ENCODE assay signal across 19 cellular contexts in the genomic region with DNA sequence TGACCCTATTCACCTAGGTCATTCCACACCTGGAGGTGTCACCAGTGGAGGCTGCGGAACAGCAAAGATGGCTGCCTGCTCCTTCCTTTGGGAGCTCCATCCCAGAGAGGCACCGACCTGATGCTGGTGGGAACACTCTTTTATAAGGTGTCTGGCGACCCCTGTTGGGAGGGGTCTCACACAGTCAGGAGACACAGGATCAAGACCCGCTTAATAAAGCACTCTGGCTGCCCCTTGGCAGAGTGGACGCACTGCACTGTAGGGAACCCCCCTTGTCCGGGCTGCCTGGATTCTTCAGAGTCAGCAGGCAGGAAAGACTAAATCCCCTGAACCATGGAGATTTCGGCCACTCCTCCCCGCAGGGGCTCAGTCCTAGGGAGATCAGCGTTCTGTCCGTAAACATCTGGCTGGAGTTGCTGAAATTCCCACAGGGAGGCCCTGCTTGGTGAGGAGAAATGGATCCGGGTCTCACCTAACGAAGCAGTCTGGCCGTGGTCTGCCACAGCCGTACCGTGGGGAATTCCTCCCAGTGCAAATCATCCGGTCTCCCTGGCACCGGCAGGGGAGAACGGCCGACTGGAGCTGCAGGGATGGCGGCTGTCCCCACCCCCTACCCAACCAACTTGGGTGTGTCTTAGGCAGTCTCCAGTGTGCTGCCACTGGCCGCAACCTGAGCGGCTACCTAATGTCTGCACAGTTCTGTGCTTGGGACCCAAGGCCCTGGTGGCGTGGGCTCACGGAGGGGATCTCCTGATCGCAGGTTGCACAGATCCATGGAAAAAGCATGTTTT.
DNase-seq lines count a peak whose midpoint lies in the region; ATAC-seq, FAIRE-seq and TF ChIP-seq lines count a peak whose summit lies in the region.
"Had no signal": no experiment of that assay in that cellular context is flagged by ENCODE, and none has a peak within 500 bp of the region (broad histone marks: within the 10 kb centered on the region; RNA-seq: fewer than 3 reads in every experiment).

No MANE protein-coding gene starts in this region.

- H3K36me3 Mint-ChIP-seq in neural crest cell (ENCODE audit: low read depth), result peaks cover 2% of the 10 kb centered on the region

- no peaks in the 10 kb centered on the region for H3K79me2 ChIP-seq in MM.1S (ENCODE audit: low read length)
- no peaks in the 10 kb centered on the region for H3K79me2 ChIP-seq in GM12878 (ENCODE audit: control insufficient read depth, insufficient read depth, low read length)
- H3K79me2 ChIP-seq: parathyroid adenoma had no signal

- H3K27me3 Mint-ChIP-seq in neural crest cell (ENCODE audit: low read depth), result no peaks in the 10 kb centered on the region

- TF ChIP-seq EP300 in GM12878 (IDR thresholded peaks at IDR 0.05; ENCODE audit: borderline replicate concordance in 1 of 2, control insufficient read depth in 1 of 2, low read depth in 2 of 2, low read length in 2 of 2), result no peak
- no peak for TF ChIP-seq EP300 in esophagus muscularis mucosa (IDR thresholded peaks at IDR 0.05)

- H3F3A ChIP-seq in MM.1S (ENCODE audit: insufficient read depth, low read length), result no peaks in the 10 kb centered on the region

- no TSS peak for BruUV-seq in GM12878 (replicated peaks; lab: Mats Ljungman, UMichigan)

- SMC1A ChIA-PET in GM12878 (lab: Charles Lee; ENCODE audit: uncharacterized antibody, unreplicated experiment), result no interaction called here

- intact Hi-C loops in GM12878 (cut with micrococcal nuclease; ENCODE audit: unreplicated experiment), result no loop called here
- intact Hi-C loops in esophagus muscularis mucosa (cut with DNase I), result no loop called here

- no peak overlapping the region for H3K27ac ChIP-seq in MM.1S (ENCODE audit: low read length)
- no peak overlapping the region for H3K27ac ChIP-seq in GM12878 (ENCODE audit: control insufficient read depth, insufficient read depth)
- no peak overlapping the region for H3K27ac ChIP-seq in esophagus muscularis mucosa (replicated peaks in 1 of 4)
- H3K27ac ChIP-seq: breast epithelium, KMS-11, parathyroid adenoma, RWPE1, vagina had no signal

- peaks cover 3% of the 10 kb centered on the region for H3K9me3 Mint-ChIP-seq in neural crest cell

- no peak overlapping the region for H3K9ac ChIP-seq in MM.1S (ENCODE audit: low read length)
- no peak overlapping the region for H3K9ac ChIP-seq in GM12878 (ENCODE audit: control insufficient read depth, insufficient read depth, low read length)
- H3K9ac ChIP-seq: KMS-11, parathyroid adenoma had no signal

- H3K4me3 ChIP-seq in MM.1S (ENCODE audit: low read length) (no peak overlapping the region), GM12878 (no peak overlapping the region), esophagus muscularis mucosa (no peak overlapping the region)
- H3K4me3 ChIP-seq: breast epithelium, vagina had no signal

- RAD21 ChIA-PET in GM12878 (lab: Charles Lee; ENCODE audit: unreplicated experiment), result interaction anchor here (0.6 kb wide), 1 partner anchor 165 kb away, joined by 3 read pairs; no protein-coding TSS in a partner anchor

- no peak overlapping the region for H3K27ac Mint-ChIP-seq in neural crest cell (ENCODE audit: unreplicated experiment)

- no peak overlapping the region for H3K4me3 Mint-ChIP-seq in neural crest cell

- no peaks in the 10 kb centered on the region for H4K20me1 ChIP-seq in MM.1S (ENCODE audit: insufficient read depth, low read length)
- no peaks in the 10 kb centered on the region for H4K20me1 ChIP-seq in GM12878 (ENCODE audit: control insufficient read depth, insufficient read depth)

- in situ Hi-C loops in GM12878 (cut with MboI), result loop anchor here (5.0 kb wide), 1 partner anchor 875 kb away; no protein-coding TSS in a partner anchor

- no peaks in the 10 kb centered on the region for H3K9me2 ChIP-seq in MM.1S (replicated peaks; ENCODE audit: insufficient read depth, low read length)

- H3K36me3 ChIP-seq in MM.1S (replicated peaks; ENCODE audit: insufficient read depth, low read length) (no peaks in the 10 kb centered on the region), GM12878 (ENCODE audit: control insufficient read depth in 2 of 2, insufficient read depth in 2 of 2, low read length in 1 of 2) (no peaks in the 10 kb centered on the region), esophagus muscularis mucosa (no peaks in the 10 kb centered on the region)
- H3K36me3 ChIP-seq: breast epithelium, vagina had no signal

- H3K4me1 ChIP-seq in MM.1S (ENCODE audit: low read length), result no peaks in the 10 kb centered on the region
- no peaks in the 10 kb centered on the region for H3K4me1 ChIP-seq in GM12878 (ENCODE audit: control insufficient read depth, insufficient read depth, low read length)
- H3K4me1 ChIP-seq in esophagus muscularis mucosa, result no peaks in the 10 kb centered on the region
- H3K4me1 ChIP-seq: breast epithelium, parathyroid adenoma, vagina had no signal

- ATAC-seq in GM12878 (no peak), HG02938 (IDR thresholded peaks at IDR 0.05; ENCODE audit: unreplicated experiment) (no peak)

- H3K27me3 ChIP-seq in MM.1S (replicated peaks; ENCODE audit: insufficient read depth, low read length) (no peaks in the 10 kb centered on the region), GM12878 (replicated peaks in 1 of 2; ENCODE audit: control insufficient read depth in 2 of 2, insufficient read depth in 2 of 2, low read length in 1 of 2) (no peaks in the 10 kb centered on the region; a peak in 1 of 4 replicates), esophagus muscularis mucosa (peaks cover 0 to 7% (median 0%) of the 10 kb centered on the region in 4 donors)
- H3K27me3 ChIP-seq: breast epithelium, vagina had no signal

- CTCF ChIA-PET in GM12878 (lab: Yijun Ruan, JAX), result interaction anchor here (0.6 to 1.3 kb wide), 3 partner anchors 51 to 940 kb away, joined by 3 read pairs; no protein-coding TSS in a partner anchor

- no peak for FAIRE-seq in GM12878 (lab: Jason Lieb, UNC)
- FAIRE-seq: G401.6 had no signal

- H3K4me1 Mint-ChIP-seq in neural crest cell, result no peaks in the 10 kb centered on the region

- TF ChIP-seq RAD21 in GM12878 (IDR thresholded peaks at IDR 0.05; ENCODE audit: insufficient read depth, low read depth, low read length), result 0 out of 2 replicates have a peak, but pooled peaks have one; percentile 13

- TF ChIP-seq POLR2A in GM12878 (IDR thresholded peaks at IDR 0.05; ENCODE audit: low read depth, low read length) (no peak), esophagus muscularis mucosa (IDR thresholded peaks at IDR 0.05; ENCODE audit: low read depth) (no peak)

- 70% methylated on average over 25 of the region's 25 CpGs for WGBS in GM12878 (ENCODE audit: insufficient coverage, insufficient replicate concordance, low lambda C conversion rate, missing lambda C conversion rate)
- 98% methylated on average over 14 of the region's 25 CpGs for WGBS in esophagus muscularis mucosa

- H2AFZ ChIP-seq in MM.1S (ENCODE audit: low read length) (no peak overlapping the region), GM12878 (ENCODE audit: control insufficient read depth, low read depth, low read length) (no peak overlapping the region)
- H2AFZ ChIP-seq: parathyroid adenoma had no signal

- H3K4me2 ChIP-seq in MM.1S (ENCODE audit: low read depth, low read length), result no peak overlapping the region
- H3K4me2 ChIP-seq in GM12878 (ENCODE audit: control insufficient read depth, insufficient read depth), result no peak overlapping the region
- H3K4me2 ChIP-seq: KMS-11 had no signal

- POLR2A ChIA-PET in GM12878 (lab: Charles Lee), result no interaction called here

- H3K9me3 ChIP-seq in MM.1S (replicated peaks; ENCODE audit: insufficient read depth, low read length) (no peaks in the 10 kb centered on the region), GM12878 (replicated peaks; ENCODE audit: control insufficient read depth, insufficient read depth, low read length) (no peaks in the 10 kb centered on the region), esophagus muscularis mucosa (peaks cover 0 to 4% (median 0%) of the 10 kb centered on the region in 4 donors)
- H3K9me3 ChIP-seq: breast epithelium, vagina had no signal

- DNase-seq in NCI-H748 (lab: John Stamatoyannopoulos, UW; ENCODE audit: unreplicated experiment) (peak; percentile 36), NCI-H748 treated with DMSO at 0.1 percent for 48 hours (lab: John Stamatoyannopoulos, UW) (no peak), MM.1S (no peak), GM12878 (ENCODE audit: low read depth, low spot score) (no peak), neural crest cell (ENCODE audit: low read depth, low spot score) (peak; percentile 3), esophagus muscularis mucosa (ENCODE audit: extremely low spot score) (no peak), putamen (ENCODE audit: low spot score) (no peak)
- DNase-seq: activated CD8-positive, alpha-beta memory T cell treated with anti-CD3 and anti-CD28 coated beads for 24 hours; activated gamma-delta T cell; midbrain; NCI-H2107; stimulated activated CD8-positive, alpha-beta memory T cell treated with anti-CD3 and anti-CD28 coated beads, Interleukin-4, amount 100 ng/mL, for 48 hours had no signal

- 0 out of 2 replicates have a peak, but pooled peaks have one; percentile 7 for TF ChIP-seq CTCF in MM.1S (IDR thresholded peaks at IDR 0.05; ENCODE audit: low read length)
- TF ChIP-seq CTCF in GM12878 (IDR thresholded peaks at IDR 0.05 in 2 of 3, conservative IDR thresholded peaks at IDR 0.05 in 1 of 3; ENCODE audit: control insufficient read depth in 2 of 3, extremely low read depth in 1 of 3, insufficient read depth in 1 of 3, low read depth in 3 of 3, low read length in 3 of 3), result peak in 2 of 3 experiments; percentile 3 to 8; a peak in 1 of 6 replicates
- TF ChIP-seq CTCF in neural crest cell (conservative IDR thresholded peaks at IDR 0.05), result no peak
- no peak for TF ChIP-seq CTCF in esophagus muscularis mucosa (IDR thresholded peaks at IDR 0.05)

TF ChIP-seq in GM12878, 131 proteins besides CTCF, POLR2A, EP300 and RAD21 (continues in another document):
- TF ChIP-seq GABPA (IDR thresholded peaks at IDR 0.05; ENCODE audit: low read depth) (no peak), RELA (IDR thresholded peaks at IDR 0.05; ENCODE audit: borderline replicate concordance, partially characterized antibody) (no peak)

Comparison
In these comparisons a context has a peak if more than half of its experiments do, and no peak if none do; other contexts are left out.
1. DNase-seq: peak in NCI-H748 (single experiment) and neural crest cell (single experiment); none in NCI-H748 treated with DMSO at 0.1 percent for 48 hours (single experiment), MM.1S (single experiment), GM12878 (single experiment), esophagus muscularis mucosa (single experiment) and putamen (single experiment).
2. CTCF ChIP-seq: peak in MM.1S (single experiment) and GM12878 (2 of 3); none in neural crest cell (single experiment) and esophagus muscularis mucosa (0 of 3).